ENCODE assay signal across 10 cellular contexts in genomic region chr15:31303434-31304073, GRCh38. TPM values are rescaled to one million over a fixed set of nuclear protein-coding genes. Genes with fewer than 3 reads are reported as not detected.
DNase-seq lines count a peak whose midpoint lies in the region; ATAC-seq, FAIRE-seq and TF ChIP-seq lines count a peak whose summit lies in the region.
"Had no signal": no experiment of that assay in that cellular context is flagged by ENCODE, and none has a peak within 500 bp of the region (broad histone marks: within the 10 kb centered on the region; RNA-seq: fewer than 3 reads in every experiment).

No MANE protein-coding gene starts in this region.

- intact Hi-C loops in kidney (cut with DNase I): loop anchor here (10.0 kb wide), 1 partner anchor 79 kb away; no protein-coding TSS in a partner anchor

- CTCF ChIA-PET in A549 (lab: Yijun Ruan, JAX): interaction anchor here (0.9 to 1.8 kb wide), 4 partner anchors 12 to 185 kb away, joined by 4 to 7 read pairs (median 5); no protein-coding TSS in a partner anchor

- H3K4me3 ChIP-seq in A549: no peak overlapping the region
- no peak overlapping the region for H3K4me3 ChIP-seq in kidney (ENCODE audit: low read length in 2 of 2)
- no peak overlapping the region for H3K4me3 ChIP-seq in effector memory CD4-positive, alpha-beta T cell (ENCODE audit: insufficient read depth, low read depth, low read length, poor library complexity, severe bottlenecking)

- TF ChIP-seq EP300 in A549 (IDR thresholded peaks at IDR 0.05): no peak

- H3K27me3 ChIP-seq in effector memory CD4-positive, alpha-beta T cell (replicated peaks; ENCODE audit: control insufficient read depth, insufficient read depth, low read length, poor library complexity, severe bottlenecking): no peaks in the 10 kb centered on the region

- H3K9me3 ChIP-seq in A549 (no peaks in the 10 kb centered on the region), kidney (ENCODE audit: control insufficient read depth in 1 of 2, low read length in 2 of 2) (no peaks in the 10 kb centered on the region)
- no peaks in the 10 kb centered on the region for H3K9me3 ChIP-seq in effector memory CD4-positive, alpha-beta T cell (ENCODE audit: control insufficient read depth, low read length)

- ATAC-seq in A549 (peak in 1 of 2 experiments; percentile 42; a peak in 2 of 6 replicates), HG03025 (IDR thresholded peaks at IDR 0.05; ENCODE audit: low FRiP score, unreplicated experiment) (no peak), GM21381 (IDR thresholded peaks at IDR 0.05; ENCODE audit: unreplicated experiment) (no peak)
- ATAC-seq in activated T-helper 17 cell treated with anti-CD3 and anti-CD28 coated beads, Interleukin-2, amount 50 U/mL, for 72 hours (replicated peaks): peak; percentile 12

- no peaks in the 10 kb centered on the region for H3K36me3 ChIP-seq in kidney (ENCODE audit: control insufficient read depth in 1 of 2, insufficient read depth in 2 of 2, low read length in 2 of 2)
- no peaks in the 10 kb centered on the region for H3K36me3 ChIP-seq in effector memory CD4-positive, alpha-beta T cell (ENCODE audit: control insufficient read depth, insufficient read depth, low read length)

- no peak overlapping the region for H3K4me3 Mint-ChIP-seq in activated T-helper 17 cell treated with anti-CD3 and anti-CD28 coated beads, Interleukin-2, amount 50 U/mL, for 72 hours

- no peaks in the 10 kb centered on the region for H3K36me3 Mint-ChIP-seq in activated T-helper 17 cell treated with anti-CD3 and anti-CD28 coated beads, Interleukin-2, amount 50 U/mL, for 72 hours (ENCODE audit: low read depth)

- H3K4me2 ChIP-seq in A549: 0 out of 3 replicates have a peak overlapping the region, but pooled peaks have one; percentile 17

- 38% methylated on average over 8 of the region's 8 CpGs for WGBS in A549 (ENCODE audit: missing lambda C conversion rate)

- FAIRE-seq in A549 (lab: Jason Lieb, UNC) (no peak), GM18507 (lab: Jason Lieb, UNC) (peak; percentile 44), kidney (lab: Jason Lieb, UNC) (no peak)

- no peak overlapping the region for H3K27ac Mint-ChIP-seq in activated T-helper 17 cell treated with anti-CD3 and anti-CD28 coated beads, Interleukin-2, amount 50 U/mL, for 72 hours

- H3K4me1 ChIP-seq in A549 (peaks cover 33% of the 10 kb centered on the region), kidney (ENCODE audit: control insufficient read depth in 1 of 2, insufficient read depth in 1 of 2, low read depth in 1 of 2, low read length in 2 of 2) (peaks cover 0 to 5% of the 10 kb centered on the region in 2 donors)
- peaks cover 14% of the 10 kb centered on the region for H3K4me1 ChIP-seq in effector memory CD4-positive, alpha-beta T cell (ENCODE audit: control insufficient read depth, insufficient read depth, low read length, poor library complexity, severe bottlenecking)

- no peak for DNase-seq in A549 (ENCODE audit: low read depth in 1 of 2, low spot score in 1 of 2)
- DNase-seq in GM18507 (ENCODE audit: extremely low spot score, insufficient read length, low read depth): no peak
- DNase-seq in kidney: peak; percentile 75
- no peak for DNase-seq in retina
- DNase-seq in effector memory CD4-positive, alpha-beta T cell: no peak
- DNase-seq: cortex of kidney, NCI-H226 had no signal

- H3K4me1 Mint-ChIP-seq in activated T-helper 17 cell treated with anti-CD3 and anti-CD28 coated beads, Interleukin-2, amount 50 U/mL, for 72 hours: peaks cover 8% of the 10 kb centered on the region

- TF ChIP-seq POLR2A in A549 (IDR thresholded peaks at IDR 0.05; ENCODE audit: low read length): no peak

- no peak overlapping the region for H3K9ac ChIP-seq in kidney (ENCODE audit: low read length in 2 of 2)

- no peak for TF ChIP-seq RAD21 in A549 (conservative IDR thresholded peaks at IDR 0.05 in 1 of 2, IDR thresholded peaks at IDR 0.05 in 1 of 2)

- H3K27me3 Mint-ChIP-seq in activated T-helper 17 cell treated with anti-CD3 and anti-CD28 coated beads, Interleukin-2, amount 50 U/mL, for 72 hours: no peaks in the 10 kb centered on the region

- no peaks in the 10 kb centered on the region for H3K9me3 Mint-ChIP-seq in activated T-helper 17 cell treated with anti-CD3 and anti-CD28 coated beads, Interleukin-2, amount 50 U/mL, for 72 hours

- H3K27ac ChIP-seq in A549 (peak overlapping the region; percentile 19 to 31; a peak in 3 of 6 replicates), kidney (ENCODE audit: low read depth in 2 of 2, low read length in 2 of 2) (no peak overlapping the region)
- no peak overlapping the region for H3K27ac ChIP-seq in effector memory CD4-positive, alpha-beta T cell (ENCODE audit: insufficient read depth, low read length, poor library complexity, severe bottlenecking)

- TF ChIP-seq CTCF in A549 (IDR thresholded peaks at IDR 0.05) (no peak), kidney (IDR thresholded peaks at IDR 0.05; ENCODE audit: borderline replicate concordance, extremely low read depth, insufficient read depth) (no peak)

- POLR2A ChIA-PET in A549 (lab: Yijun Ruan, JAX): interaction anchor here (0.6 to 1.0 kb wide), 3 partner anchors 22 to 1312 kb away, joined by 4 to 9 read pairs (median 4); partner anchors contain the start of genes ARHGAP11A and KLF13

TF ChIP-seq in A549, 52 proteins besides CTCF, POLR2A, EP300 and RAD21:
- TF ChIP-seq POLR2AphosphoS2 (conservative IDR thresholded peaks at IDR 0.05; ENCODE audit: low read length): no peak
- no peak for TF ChIP-seq JUNB (IDR thresholded peaks at IDR 0.05)
- TF ChIP-seq, protein P1, sequence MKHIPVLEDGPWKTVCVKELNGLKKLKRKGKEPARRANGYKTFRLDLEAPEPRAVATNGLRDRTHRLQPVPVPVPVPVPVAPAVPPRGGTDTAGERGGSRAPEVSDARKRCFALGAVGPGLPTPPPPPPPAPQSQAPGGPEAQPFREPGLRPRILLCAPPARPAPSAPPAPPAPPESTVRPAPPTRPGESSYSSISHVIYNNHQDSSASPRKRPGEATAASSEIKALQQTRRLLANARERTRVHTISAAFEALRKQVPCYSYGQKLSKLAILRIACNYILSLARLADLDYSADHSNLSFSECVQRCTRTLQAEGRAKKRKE (CRISPR knock-in tag; IDR thresholded peaks at IDR 0.05; ENCODE audit: low read depth): no peak
- TF ChIP-seq HMGXB4 (CRISPR knock-in tag; IDR thresholded peaks at IDR 0.05; ENCODE audit: borderline replicate concordance): no peak
- no peak for TF ChIP-seq CHD2 (IDR thresholded peaks at IDR 0.05; ENCODE audit: low read length, partially characterized antibody)
- no peak for TF ChIP-seq CEBPB (IDR thresholded peaks at IDR 0.05)
- no peak for TF ChIP-seq GATA3 (IDR thresholded peaks at IDR 0.05; ENCODE audit: borderline replicate concordance)
- no peak for TF ChIP-seq SREBF2 (IDR thresholded peaks at IDR 0.05)
- no peak for TF ChIP-seq RARB (CRISPR knock-in tag; IDR thresholded peaks at IDR 0.05)
- TF ChIP-seq CBX8 (IDR thresholded peaks at IDR 0.05): no peak
- TF ChIP-seq ZSCAN20 (CRISPR knock-in tag; IDR thresholded peaks at IDR 0.05): no peak
- no peak for TF ChIP-seq HOXB5 (CRISPR knock-in tag; IDR thresholded peaks at IDR 0.05)
- no peak for TF ChIP-seq TFCP2L1 (CRISPR knock-in tag; IDR thresholded peaks at IDR 0.05)
- no peak for TF ChIP-seq MAZ (IDR thresholded peaks at IDR 0.05; ENCODE audit: borderline replicate concordance, low read depth, low read length)
- no peak for TF ChIP-seq BHLHE40 (IDR thresholded peaks at IDR 0.05; ENCODE audit: low read depth, low read length)
- no peak for TF ChIP-seq HOXA7 (CRISPR knock-in tag; IDR thresholded peaks at IDR 0.05)

RNA-seq across cellular contexts. Expression of gene KLF13, which starts 23.1 kb away (rescaled TPM):
- polyA plus RNA-seq in A549 (2011; rRNA removed): 53.5 and 67.0 TPM in 2 replicates
- 15.0 and 19.2 TPM in 2 replicates for polyA plus RNA-seq in A549 (2012; cell fraction: cytosol; rRNA removed)
- polyA plus RNA-seq in A549 (2012; cell fraction: nucleus; rRNA removed): 14.2 and 14.3 TPM in 2 replicates
- polyA plus RNA-seq in A549 (2017; fragmentation: RNase III; extraction: RNeasy Plus Mini Kit Qiagen cat#74134 plus additional on column Dnase treatment): 42.7 to 53.5 TPM (median 52.5 TPM) in 3 replicates
- 38.8 and 42.3 TPM in 2 replicates for polyA minus RNA-seq in A549 (2011; rRNA and poly(A)+ RNA removed)
- total RNA-seq in activated T-helper 17 cell treated with anti-CD3 and anti-CD28 coated beads, Interleukin-2, amount 50 U/mL, for 72 hours: 100 to 1,000 TPM; 101 to 119 TPM
- total RNA-seq in kidney: 123 TPM
- 55.5 TPM for polyA plus RNA-seq in kidney (ENCODE audit: insufficient read depth, low read depth, low replicate concordance)

Comparison
In these comparisons a context has a peak if more than half of its experiments do, and no peak if none do; other contexts are left out.
1. H3K27ac ChIP-seq: peak in A549 (2 of 2); none in kidney (0 of 2) and effector memory CD4-positive, alpha-beta T cell (single experiment).